In genomic region chr7:138882249-138882648, GRCh38 we compare ENCODE assay signal across 28 cellular contexts.
DNase-seq lines count a peak whose midpoint lies in the region; ATAC-seq and TF ChIP-seq lines count a peak whose summit lies in the region.
"Had no signal": no experiment of that assay in that cellular context is flagged by ENCODE, and none has a peak within 500 bp of the region (broad histone marks: within the 10 kb centered on the region; RNA-seq: fewer than 3 reads in every experiment).

No MANE protein-coding gene starts in this region.

- no peaks in the 10 kb centered on the region for H3K9me3 ChIP-seq in ascending aorta
- H3K9me3 ChIP-seq: gastrocnemius medialis, lower lobe of right lung, Peyer's patch, thoracic aorta, uterus had no signal

- no peaks in the 10 kb centered on the region for H3K36me3 ChIP-seq in ascending aorta
- H3K36me3 ChIP-seq: gastrocnemius medialis, Peyer's patch, thoracic aorta, uterus had no signal

- POLR2A ChIA-PET in activated CD4-positive, alpha-beta memory T cell treated with anti-CD3 and anti-CD28 coated beads for 36 hours (lab: Charles Lee), result no interaction called here
- POLR2A ChIA-PET in activated CD4-positive, alpha-beta memory T cell treated with anti-CD3 and anti-CD28 coated beads, Interleukin-2, amount 10 ng/mL, durations not matched to agents 7 days and 5 days (lab: Charles Lee), result no interaction called here

- peak overlapping the region; percentile 68 for H3K27ac Mint-ChIP-seq in activated CD4-positive, alpha-beta memory T cell treated with anti-CD3 and anti-CD28 coated beads for 36 hours
- no peak overlapping the region for H3K27ac Mint-ChIP-seq in activated CD4-positive, alpha-beta memory T cell treated with anti-CD3 and anti-CD28 coated beads, Interleukin-2, amount 10 ng/mL, durations not matched to agents 7 days and 5 days
- H3K27ac Mint-ChIP-seq in stimulated activated naive CD8-positive, alpha-beta T cell treated with anti-CD3 and anti-CD28 coated beads, Interleukin-15, Interleukin-2, amounts not matched to agents 100 ng/mL and 50 ng/mL, for 24 hours, result peak overlapping the region; percentile 81
- H3K27ac Mint-ChIP-seq in activated naive CD8-positive, alpha-beta T cell treated with anti-CD3 and anti-CD28 coated beads for 36 hours, result peak overlapping the region; percentile 46
- H3K27ac Mint-ChIP-seq: activated naive CD4-positive, alpha-beta T cell treated with anti-CD3 and anti-CD28 coated beads, Interleukin-2, amount 10 ng/mL, durations not matched to agents 7 days and 5 days; HFFc6 had no signal

- CTCF ChIA-PET in activated CD4-positive, alpha-beta memory T cell treated with anti-CD3 and anti-CD28 coated beads for 36 hours (lab: Charles Lee), result interaction anchor here (0.5 to 0.8 kb wide), 2 partner anchors 97 to 635 kb away, joined by 3 to 4 read pairs; no protein-coding TSS in a partner anchor
- CTCF ChIA-PET in activated CD4-positive, alpha-beta memory T cell treated with anti-CD3 and anti-CD28 coated beads, Interleukin-2, amount 10 ng/mL, durations not matched to agents 7 days and 5 days (lab: Charles Lee), result interaction anchor here (0.6 to 1.4 kb wide), 4 partner anchors 17 to 169 kb away, joined by 3 to 5 read pairs (median 4); no protein-coding TSS in a partner anchor

- H3K4me1 Mint-ChIP-seq in activated CD4-positive, alpha-beta memory T cell treated with anti-CD3 and anti-CD28 coated beads for 36 hours (ENCODE audit: low read depth), result peaks cover 19% of the 10 kb centered on the region
- H3K4me1 Mint-ChIP-seq in activated CD4-positive, alpha-beta memory T cell treated with anti-CD3 and anti-CD28 coated beads, Interleukin-2, amount 10 ng/mL, durations not matched to agents 7 days and 5 days, result peaks cover 28% of the 10 kb centered on the region
- peaks cover 22% of the 10 kb centered on the region for H3K4me1 Mint-ChIP-seq in stimulated activated naive CD8-positive, alpha-beta T cell treated with anti-CD3 and anti-CD28 coated beads, Interleukin-15, Interleukin-2, amounts not matched to agents 100 ng/mL and 50 ng/mL, for 24 hours (ENCODE audit: low read depth)
- peaks cover 10% of the 10 kb centered on the region for H3K4me1 Mint-ChIP-seq in activated naive CD8-positive, alpha-beta T cell treated with anti-CD3 and anti-CD28 coated beads for 36 hours

- ATAC-seq in stimulated activated naive CD8-positive, alpha-beta T cell treated with anti-CD3 and anti-CD28 coated beads, Interleukin-15, Interleukin-2, amounts not matched to agents 100 U/mL and 50 U/mL, for 24 hours, result no peak
- ATAC-seq: lower lobe of right lung, natural killer cell had no signal

- no peaks in the 10 kb centered on the region for H3K36me3 Mint-ChIP-seq in activated CD4-positive, alpha-beta memory T cell treated with anti-CD3 and anti-CD28 coated beads for 36 hours
- no peaks in the 10 kb centered on the region for H3K36me3 Mint-ChIP-seq in activated CD4-positive, alpha-beta memory T cell treated with anti-CD3 and anti-CD28 coated beads, Interleukin-2, amount 10 ng/mL, durations not matched to agents 7 days and 5 days (ENCODE audit: low read depth)
- H3K36me3 Mint-ChIP-seq in stimulated activated naive CD8-positive, alpha-beta T cell treated with anti-CD3 and anti-CD28 coated beads, Interleukin-15, Interleukin-2, amounts not matched to agents 100 ng/mL and 50 ng/mL, for 24 hours (ENCODE audit: low read depth), result no peaks in the 10 kb centered on the region
- peaks cover 3% of the 10 kb centered on the region for H3K36me3 Mint-ChIP-seq in activated naive CD8-positive, alpha-beta T cell treated with anti-CD3 and anti-CD28 coated beads for 36 hours
- H3K36me3 Mint-ChIP-seq: activated naive CD4-positive, alpha-beta T cell treated with anti-CD3 and anti-CD28 coated beads, Interleukin-2, amount 10 ng/mL, durations not matched to agents 7 days and 5 days; natural killer cell had no signal

- peak overlapping the region; percentile 7 for H3K4me3 Mint-ChIP-seq in activated CD4-positive, alpha-beta memory T cell treated with anti-CD3 and anti-CD28 coated beads for 36 hours
- no peak overlapping the region for H3K4me3 Mint-ChIP-seq in activated CD4-positive, alpha-beta memory T cell treated with anti-CD3 and anti-CD28 coated beads, Interleukin-2, amount 10 ng/mL, durations not matched to agents 7 days and 5 days
- H3K4me3 Mint-ChIP-seq in stimulated activated naive CD8-positive, alpha-beta T cell treated with anti-CD3 and anti-CD28 coated beads, Interleukin-15, Interleukin-2, amounts not matched to agents 100 ng/mL and 50 ng/mL, for 24 hours, result peak overlapping the region; percentile 43
- peak overlapping the region; percentile 36 for H3K4me3 Mint-ChIP-seq in activated naive CD8-positive, alpha-beta T cell treated with anti-CD3 and anti-CD28 coated beads for 36 hours
- H3K4me3 Mint-ChIP-seq: activated naive CD4-positive, alpha-beta T cell treated with anti-CD3 and anti-CD28 coated beads, Interleukin-2, amount 10 ng/mL, durations not matched to agents 7 days and 5 days; HFFc6; natural killer cell had no signal

- H3K27me3 ChIP-seq in ascending aorta (no peaks in the 10 kb centered on the region), dorsolateral prefrontal cortex (no peaks in the 10 kb centered on the region)
- H3K27me3 ChIP-seq: cardiac muscle cell, gastrocnemius medialis, Peyer's patch, uterus had no signal

- H3K27ac ChIP-seq in ascending aorta (no peak overlapping the region), dorsolateral prefrontal cortex (no peak overlapping the region)
- H3K27ac ChIP-seq: cardiac muscle cell, gastrocnemius medialis, lower lobe of right lung, Peyer's patch, thoracic aorta, uterus, VCaP had no signal

- H3K4me3 ChIP-seq in ascending aorta (no peak overlapping the region), dorsolateral prefrontal cortex (no peak overlapping the region)
- H3K4me3 ChIP-seq: cardiac muscle cell, gastrocnemius medialis, lower lobe of right lung, Peyer's patch, thoracic aorta, uterus had no signal

- TF ChIP-seq CTCF in ascending aorta (IDR thresholded peaks at IDR 0.05) (no peak), dorsolateral prefrontal cortex (IDR thresholded peaks at IDR 0.05 in 54 of 56, conservative IDR thresholded peaks at IDR 0.05 in 2 of 56; ENCODE audit: low read depth in 1 of 56, partially characterized antibody in 56 of 56) (no peak)

- H3K9me3 Mint-ChIP-seq in activated CD4-positive, alpha-beta memory T cell treated with anti-CD3 and anti-CD28 coated beads for 36 hours, result no peaks in the 10 kb centered on the region
- H3K9me3 Mint-ChIP-seq in activated CD4-positive, alpha-beta memory T cell treated with anti-CD3 and anti-CD28 coated beads, Interleukin-2, amount 10 ng/mL, durations not matched to agents 7 days and 5 days, result no peaks in the 10 kb centered on the region
- H3K9me3 Mint-ChIP-seq in stimulated activated naive CD8-positive, alpha-beta T cell treated with anti-CD3 and anti-CD28 coated beads, Interleukin-15, Interleukin-2, amounts not matched to agents 100 ng/mL and 50 ng/mL, for 24 hours, result no peaks in the 10 kb centered on the region
- H3K9me3 Mint-ChIP-seq in activated naive CD8-positive, alpha-beta T cell treated with anti-CD3 and anti-CD28 coated beads for 36 hours, result no peaks in the 10 kb centered on the region
- H3K9me3 Mint-ChIP-seq: activated naive CD4-positive, alpha-beta T cell treated with anti-CD3 and anti-CD28 coated beads, Interleukin-2, amount 10 ng/mL, durations not matched to agents 7 days and 5 days; HFFc6; natural killer cell had no signal

- intact Hi-C loops in activated CD4-positive, alpha-beta memory T cell treated with anti-CD3 and anti-CD28 coated beads for 36 hours (cut with micrococcal nuclease), result loop anchor here (10.0 kb wide), 1 partner anchor 463 kb away; the partner anchor contains the start of gene FMC1
- intact Hi-C loops in ascending aorta (cut with DNase I) (no loop called here), dorsolateral prefrontal cortex (cut with DNase I) (loop anchor here (5.0 to 10.0 kb wide), 2 partner anchors 100 to 193 kb away; partner anchors contain the start of gene KIAA1549 (in 1 of the 2))

- DNase-seq in activated CD4-positive, alpha-beta memory T cell treated with anti-CD3 and anti-CD28 coated beads for 36 hours, result peak; percentile 50
- DNase-seq in activated CD4-positive, alpha-beta memory T cell treated with anti-CD3 and anti-CD28 coated beads, Interleukin-2, amount 10 ng/mL, durations not matched to agents 7 days and 5 days, result no peak
- DNase-seq in stimulated activated naive CD8-positive, alpha-beta T cell treated with anti-CD3 and anti-CD28 coated beads, Interleukin-15, Interleukin-2, amounts not matched to agents 100 U/mL and 50 U/mL, for 24 hours, result no peak
- DNase-seq in activated naive CD8-positive, alpha-beta T cell treated with anti-CD3 and anti-CD28 coated beads for 36 hours, result no peak
- DNase-seq in ascending aorta (ENCODE audit: low spot score in 2 of 2), result no peak
- no peak for DNase-seq in dorsolateral prefrontal cortex
- DNase-seq in NCI-H748 treated with DMSO at 0.1 percent for 48 hours (lab: John Stamatoyannopoulos, UW), result no peak
- DNase-seq: activated CD4-positive, alpha-beta T cell treated with anti-CD3 and anti-CD28 coated beads, Interleukin-2, amount 50 U/mL, for 1 hour; activated naive CD4-positive, alpha-beta T cell treated with anti-CD3 and anti-CD28 coated beads, Interleukin-2, amount 10 ng/mL, durations not matched to agents 7 days and 5 days; effector CD4-positive, alpha-beta T cell; gastrocnemius medialis; GOT3; HFFc6; kidney; lower lobe of right lung; natural killer cell; NCI-H146; NCI-H226; occipital lobe; Peyer's patch; SHP77 treated with DMSO at 0.1 percent for 48 hours; stimulated activated naive CD4-positive, alpha-beta T cell; T1000; uterus had no signal

- no peaks in the 10 kb centered on the region for H3K4me1 ChIP-seq in ascending aorta
- H3K4me1 ChIP-seq: gastrocnemius medialis, lower lobe of right lung, Peyer's patch, uterus had no signal

- no peaks in the 10 kb centered on the region for H3K27me3 Mint-ChIP-seq in activated CD4-positive, alpha-beta memory T cell treated with anti-CD3 and anti-CD28 coated beads for 36 hours
- no peaks in the 10 kb centered on the region for H3K27me3 Mint-ChIP-seq in activated CD4-positive, alpha-beta memory T cell treated with anti-CD3 and anti-CD28 coated beads, Interleukin-2, amount 10 ng/mL, durations not matched to agents 7 days and 5 days
- H3K27me3 Mint-ChIP-seq in stimulated activated naive CD8-positive, alpha-beta T cell treated with anti-CD3 and anti-CD28 coated beads, Interleukin-15, Interleukin-2, amounts not matched to agents 100 ng/mL and 50 ng/mL, for 24 hours, result no peaks in the 10 kb centered on the region
- no peaks in the 10 kb centered on the region for H3K27me3 Mint-ChIP-seq in activated naive CD8-positive, alpha-beta T cell treated with anti-CD3 and anti-CD28 coated beads for 36 hours
- H3K27me3 Mint-ChIP-seq: activated naive CD4-positive, alpha-beta T cell treated with anti-CD3 and anti-CD28 coated beads, Interleukin-2, amount 10 ng/mL, durations not matched to agents 7 days and 5 days had no signal
